Comparison of ENCODE assay signal across 18 cellular contexts in the genomic region with DNA sequence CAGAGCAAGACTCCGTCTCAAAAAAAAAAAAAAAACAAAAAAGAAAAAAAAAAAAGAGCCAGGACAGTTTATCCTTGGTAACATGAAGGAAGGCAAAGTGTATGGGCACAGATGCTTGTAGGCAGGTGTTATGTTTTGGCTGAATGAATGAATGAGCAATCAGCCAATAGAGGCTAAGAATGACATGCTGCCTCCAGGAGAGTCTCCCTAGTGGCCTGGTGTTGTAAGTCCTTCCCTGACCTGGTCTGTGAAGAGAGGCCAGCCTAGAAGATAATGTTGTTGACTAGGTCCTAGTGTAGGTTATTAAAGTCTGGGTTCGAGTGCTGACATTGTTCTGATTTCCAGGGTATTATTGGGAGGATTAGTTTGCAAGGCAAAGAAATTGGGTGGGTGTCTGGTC. TPM values are rescaled to one million over a fixed set of nuclear protein-coding genes. Genes with fewer than 3 reads are reported as not detected.
DNase-seq lines count a peak whose midpoint lies in the region; ATAC-seq, FAIRE-seq and TF ChIP-seq lines count a peak whose summit lies in the region.
"Had no signal": no experiment of that assay in that cellular context is flagged by ENCODE, and none has a peak within 500 bp of the region (broad histone marks: within the 10 kb centered on the region; RNA-seq: fewer than 3 reads in every experiment).

No MANE protein-coding gene starts in this region.

- H3K27ac ChIP-seq in K562 (ENCODE audit: extremely low read depth, low read depth, low read length) (no peak overlapping the region), lung (ENCODE audit: low read depth in 1 of 2, low read length in 1 of 2) (peak overlapping the region; percentile 2 to 63), uterus (peak overlapping the region; percentile 56 to 64), Karpas-422 (ENCODE audit: low read length) (no peak overlapping the region)
- H3K27ac ChIP-seq: lower lobe of right lung, SJCRH30 had no signal

- H3K9ac ChIP-seq in K562 (ENCODE audit: insufficient read depth in 1 of 2, low read depth in 2 of 2, low read length in 2 of 2) = no peak overlapping the region
- no peak overlapping the region for H3K9ac ChIP-seq in Karpas-422 (ENCODE audit: low read length)

- peak overlapping the region; percentile 34 for H3K4me3 Mint-ChIP-seq in natural killer cell treated with Interleukin-12 subunit alpha and Interleukin-12 subunit beta and Interleukin-15 and Interleukin-18, amount 100 ng/mL, for 72 hours
- H3K4me3 Mint-ChIP-seq in natural killer cell = no peak overlapping the region
- H3K4me3 Mint-ChIP-seq: activated naive CD8-positive, alpha-beta T cell; activated T-cell treated with anti-CD3 and anti-CD28 coated beads, Interleukin-2, amount 50 U/mL, for 4 hours; neural crest cell had no signal

- no peaks in the 10 kb centered on the region for H3K9me2 ChIP-seq in Karpas-422 (replicated peaks; ENCODE audit: insufficient read depth, low read length)

- no peak overlapping the region for H3K4me3 ChIP-seq in K562
- no peak overlapping the region for H3K4me3 ChIP-seq in lung
- no peak overlapping the region for H3K4me3 ChIP-seq in uterus
- H3K4me3 ChIP-seq in Karpas-422 (ENCODE audit: low read length) = no peak overlapping the region
- H3K4me3 ChIP-seq: lower lobe of right lung, SJCRH30 had no signal

- no peaks in the 10 kb centered on the region for H3K9me3 Mint-ChIP-seq in natural killer cell treated with Interleukin-12 subunit alpha and Interleukin-12 subunit beta and Interleukin-15 and Interleukin-18, amount 100 ng/mL, for 72 hours
- no peaks in the 10 kb centered on the region for H3K9me3 Mint-ChIP-seq in natural killer cell
- H3K9me3 Mint-ChIP-seq: activated T-cell treated with anti-CD3 and anti-CD28 coated beads, Interleukin-2, amount 50 U/mL, for 4 hours; neural crest cell had no signal

- H4K20me1 ChIP-seq in K562 (replicated peaks; ENCODE audit: control insufficient read depth, insufficient read depth, low read length) (no peaks in the 10 kb centered on the region), Karpas-422 (ENCODE audit: insufficient read depth, low read depth, low read length) (no peaks in the 10 kb centered on the region)

- H3K9me3 ChIP-seq in K562 (replicated peaks; ENCODE audit: control insufficient read depth, insufficient read depth, low read depth, low read length) (no peaks in the 10 kb centered on the region), lung (ENCODE audit: control insufficient read depth in 2 of 2, insufficient read depth in 1 of 2, low read length in 1 of 2) (peaks cover 0 to 2% of the 10 kb centered on the region in 2 donors), uterus (no peaks in the 10 kb centered on the region), Karpas-422 (ENCODE audit: low read length) (no peaks in the 10 kb centered on the region)
- H3K9me3 ChIP-seq: lower lobe of right lung, SJCRH30 had no signal

- H3K27ac Mint-ChIP-seq in natural killer cell treated with Interleukin-12 subunit alpha and Interleukin-12 subunit beta and Interleukin-15 and Interleukin-18, amount 100 ng/mL, for 72 hours = peak overlapping the region; percentile 59 to 72
- H3K27ac Mint-ChIP-seq in natural killer cell = peak overlapping the region in 1 of 2 donors; percentile 26
- H3K27ac Mint-ChIP-seq: activated naive CD8-positive, alpha-beta T cell had no signal

- POLR2A ChIA-PET in K562 (lab: Yijun Ruan, JAX) = interaction anchor here (1.9 kb wide), 1 partner anchor 13 kb away, joined by 4 read pairs; no protein-coding TSS in a partner anchor

- H3K79me2 ChIP-seq in K562 (ENCODE audit: control insufficient read depth, insufficient read depth, low read length) (no peaks in the 10 kb centered on the region), Karpas-422 (ENCODE audit: low read length) (no peaks in the 10 kb centered on the region)

- no peak for TF ChIP-seq CTCF in natural killer cell (IDR thresholded peaks at IDR 0.05)
- no peak for TF ChIP-seq CTCF in K562 (IDR thresholded peaks at IDR 0.05 in 2 of 3, conservative IDR thresholded peaks at IDR 0.05 in 1 of 3; ENCODE audit: insufficient read depth in 2 of 3, low read depth in 1 of 3, low read length in 3 of 3)
- no peak for TF ChIP-seq CTCF in lung (IDR thresholded peaks at IDR 0.05; ENCODE audit: control extremely low read depth, extremely low read depth)
- TF ChIP-seq CTCF in uterus (IDR thresholded peaks at IDR 0.05) = no peak

- H2AFZ ChIP-seq in K562 (ENCODE audit: low read depth, low read length) (no peak overlapping the region), Karpas-422 (ENCODE audit: low read length) (no peak overlapping the region)

- H3K4me1 Mint-ChIP-seq in natural killer cell treated with Interleukin-12 subunit alpha and Interleukin-12 subunit beta and Interleukin-15 and Interleukin-18, amount 100 ng/mL, for 72 hours (ENCODE audit: low read depth in 2 of 2) = peaks cover 50 to 69% of the 10 kb centered on the region in 2 donors
- peaks cover 41 to 52% of the 10 kb centered on the region in 2 donors for H3K4me1 Mint-ChIP-seq in natural killer cell

- FAIRE-seq in K562 (lab: Jason Lieb, UNC) = peak; percentile 15
- FAIRE-seq: GM18507 had no signal

- H3K9me1 ChIP-seq in K562 (ENCODE audit: control insufficient read depth, insufficient read depth, low read length) = no peaks in the 10 kb centered on the region

- CTCF ChIA-PET in K562 (lab: Yijun Ruan, JAX; ENCODE audit: low intra/inter-chr PET ratio) = no interaction called here

- no peak for TF ChIP-seq POLR2A in K562 (conservative IDR thresholded peaks at IDR 0.05)
- no peak for TF ChIP-seq POLR2A in uterus (IDR thresholded peaks at IDR 0.05)

- no peak for DNase-seq in natural killer cell treated with Interleukin-12 subunit alpha and Interleukin-12 subunit beta and Interleukin-15 and Interleukin-18, amount 100 ng/mL, for 72 hours (ENCODE audit: low spot score)
- DNase-seq in natural killer cell (no peak), K562 (ENCODE audit: extremely low read depth in 1 of 4, low spot score in 3 of 4) (no peak), lung (ENCODE audit: low spot score) (no peak), uterus (no peak), Karpas-422 (no peak), sciatic nerve (ENCODE audit: low spot score) (no peak), NK-92 (lab: John Stamatoyannopoulos, UW; ENCODE audit: unreplicated experiment) (no peak)
- DNase-seq: activated T-cell treated with anti-CD3 and anti-CD28 coated beads, Interleukin-2, amount 50 U/mL, for 4 hours; lower lobe of right lung; MM.1S; NCI-H2029; NCI-H524; SJCRH30; T-helper 9 cell had no signal

- no peak for TF ChIP-seq RAD21 in K562 (CRISPR knock-in tag; conservative IDR thresholded peaks at IDR 0.05 in 1 of 2, IDR thresholded peaks at IDR 0.05 in 1 of 2)

- H3K27me3 ChIP-seq in K562 (ENCODE audit: control insufficient read depth in 2 of 2, insufficient read depth in 2 of 2, low read length in 2 of 2) = no peaks in the 10 kb centered on the region
- no peaks in the 10 kb centered on the region for H3K27me3 ChIP-seq in lung (ENCODE audit: control insufficient read depth, insufficient read depth)
- H3K27me3 ChIP-seq in uterus = no peaks in the 10 kb centered on the region
- H3K27me3 ChIP-seq in Karpas-422 (ENCODE audit: low read length) = no peaks in the 10 kb centered on the region
- H3K27me3 ChIP-seq: SJCRH30 had no signal

- no peak for TF ChIP-seq EP300 in K562 (IDR thresholded peaks at IDR 0.05; ENCODE audit: low read length)

- no peaks in the 10 kb centered on the region for H3K27me3 Mint-ChIP-seq in natural killer cell treated with Interleukin-12 subunit alpha and Interleukin-12 subunit beta and Interleukin-15 and Interleukin-18, amount 100 ng/mL, for 72 hours
- H3K27me3 Mint-ChIP-seq in natural killer cell (ENCODE audit: low read depth in 2 of 2) = no peaks in the 10 kb centered on the region
- H3K27me3 Mint-ChIP-seq: activated naive CD8-positive, alpha-beta T cell had no signal

- no peaks in the 10 kb centered on the region; a peak in 1 of 5 replicates for H3K4me1 ChIP-seq in K562 (replicated peaks in 1 of 2; ENCODE audit: control insufficient read depth in 2 of 2, insufficient read depth in 2 of 2, low read length in 2 of 2)
- peaks cover 10 to 28% of the 10 kb centered on the region in 2 donors for H3K4me1 ChIP-seq in lung (ENCODE audit: control insufficient read depth in 2 of 2, insufficient read depth in 2 of 2, low read length in 2 of 2)
- no peaks in the 10 kb centered on the region for H3K4me1 ChIP-seq in uterus
- H3K4me1 ChIP-seq in Karpas-422 (ENCODE audit: low read length) = no peaks in the 10 kb centered on the region

- intact Hi-C loops in natural killer cell (cut with micrococcal nuclease) (no loop called here), K562 (cut with micrococcal nuclease) (no loop called here), uterus (cut with DNase I; ENCODE audit: low total_unique reads) (no loop called here), sciatic nerve (cut with DNase I) (no loop called here)

- BruUV-seq in K562 (replicated peaks; lab: Mats Ljungman, UMichigan) = no TSS peak

- peaks cover 44% of the 10 kb centered on the region for H3K36me3 Mint-ChIP-seq in natural killer cell treated with Interleukin-12 subunit alpha and Interleukin-12 subunit beta and Interleukin-15 and Interleukin-18, amount 100 ng/mL, for 72 hours
- peaks cover 11% of the 10 kb centered on the region for H3K36me3 Mint-ChIP-seq in natural killer cell

- in situ Hi-C loops in K562 (cut with MboI) = no loop called here

- no peak for ATAC-seq in natural killer cell treated with Interleukin-12 subunit alpha and Interleukin-12 subunit beta and Interleukin-15 and Interleukin-18, amount 100 ng/mL, for 72 hours
- ATAC-seq in natural killer cell (no peak), K562 (peak; percentile 74), lung (ENCODE audit: insufficient read depth, low FRiP score) (no peak), sciatic nerve (no peak)
- ATAC-seq: activated T-cell treated with anti-CD3 and anti-CD28 coated beads, Interleukin-2, amount 50 U/mL, for 4 hours; lower lobe of right lung had no signal

- peaks cover 10% of the 10 kb centered on the region; the same call in 1 of the 3 replicates for H3K36me3 ChIP-seq in K562 (ENCODE audit: control insufficient read depth, insufficient read depth, low read length)
- H3K36me3 ChIP-seq in lung (ENCODE audit: control insufficient read depth in 2 of 2, insufficient read depth in 2 of 2, low read length in 2 of 2) = peaks cover 9 to 26% of the 10 kb centered on the region in 2 donors
- no peaks in the 10 kb centered on the region for H3K36me3 ChIP-seq in uterus
- H3K36me3 ChIP-seq in Karpas-422 (ENCODE audit: insufficient read depth, low read length) = no peaks in the 10 kb centered on the region

- 55% methylated on average over 1 of the region's 2 CpGs for WGBS in K562 (ENCODE audit: insufficient coverage, low coverage, missing lambda C conversion rate)
- 87 to 100% methylated on average over 2 of the region's 2 CpGs for WGBS in lung, 2 donors

- H3K4me2 ChIP-seq in K562 (ENCODE audit: insufficient read depth, low read length) = no peak overlapping the region
- no peak overlapping the region for H3K4me2 ChIP-seq in Karpas-422 (ENCODE audit: low read depth, low read length, poor library complexity, severe bottlenecking)

RNA-seq across cellular contexts. Expression of a gene that starts 24.9 kb away (rescaled TPM):
- total RNA-seq in natural killer cell treated with Interleukin-12 subunit alpha and Interleukin-12 subunit beta and Interleukin-15 and Interleukin-18, amount 100 ng/mL, for 72 hours = 100 to 1,000 TPM in 1 of 2 donors, 10 to 100 TPM in 1; 83.5 to 112 TPM
- 10 to 100 TPM; 46.6 to 56.5 (median 49.6) TPM for total RNA-seq in natural killer cell
- 7.8 and 12.5 TPM in 2 replicates for total RNA-seq in K562 (2011; cell fraction: chromatin; rRNA removed; ENCODE audit: low replicate concordance)
- total RNA-seq in K562 (2011; cell fraction: nucleolus; rRNA removed) = 7.5 and 10.7 TPM in 2 replicates
- 10.3 and 13.1 TPM in 2 replicates for total RNA-seq in K562 (2011; cell fraction: nucleoplasm; rRNA removed)
- 15.1 and 15.7 TPM in 2 replicates for total RNA-seq in K562 (2014; rRNA removed)
- total RNA-seq in K562 (2014; rRNA removed; fragmentation: Illumina TruSeq; extraction: Trizol) = 26.1 and 29.5 TPM in 2 replicates
- 19.5 and 20.8 TPM in 2 replicates for total RNA-seq in K562 (2015; rRNA removed; fragmentation: Illumina TruSeq; extraction: Trizol)
- total RNA-seq in K562 (2021) = 24.6 and 26.6 TPM in 2 replicates
- 17.9 and 24.3 TPM in 2 replicates for polyA plus RNA-seq in K562 (2011; rRNA removed)
- polyA plus RNA-seq in K562 (2011; cell fraction: cytosol; rRNA removed) = 13.6 and 13.7 TPM in 2 replicates
- polyA plus RNA-seq in K562 (2011; cell fraction: nucleus; rRNA removed) = 10.6 and 11.9 TPM in 2 replicates
- polyA plus RNA-seq in K562 (2012) = 26.7 and 33.6 TPM in 2 replicates
- 28.6 and 28.7 TPM in 2 replicates for polyA plus RNA-seq in K562 (2014; fragmentation: Illumina TruSeq; extraction: Trizol)
- 10 to 100 TPM; 27.7 to 38.4 TPM for polyA plus RNA-seq in K562 (2014; fragmentation: Nextera tagmentation; extraction: Ambion mirVana)
- polyA plus RNA-seq in K562 (2014; rRNA removed) = 14.5 and 14.6 TPM in 2 replicates
- polyA minus RNA-seq in K562 (2011; rRNA and poly(A)+ RNA removed) = 24.2 and 25.9 TPM in 2 replicates
- 20.3 and 24.0 TPM in 2 replicates for polyA minus RNA-seq in K562 (2011; cell fraction: cytosol; rRNA and poly(A)+ RNA removed)
- 15.1 and 16.0 TPM in 2 replicates for polyA minus RNA-seq in K562 (2011; cell fraction: nucleus; rRNA and poly(A)+ RNA removed)
- total RNA-seq in lung = 10 to 100 TPM; 41.8 to 78.7 TPM
- 100 to 1,000 TPM in 1 of 2 donors, 10 to 100 TPM in 1; 23.2 to 115 TPM for polyA plus RNA-seq in lung
- total RNA-seq in uterus = 100 to 1,000 TPM in 1 of 4 donors, 10 to 100 TPM in 3; 37.4 to 122 (median 64.2) TPM
- total RNA-seq in Karpas-422 (2014; rRNA removed; shearing (Covaris generic); ENCODE audit: low replicate concordance) = 8.4 and 18.9 TPM in 2 replicates
- total RNA-seq in sciatic nerve = 35.2 TPM

Comparison
In these comparisons a context has a peak if more than half of its experiments do, and no peak if none do; other contexts are left out.
1. H3K27ac ChIP-seq: peak in lung (2 of 2) and uterus (2 of 2); none in K562 (single experiment) and Karpas-422 (single experiment).